In genomic region chr5:151313357-151313756, GRCh38 we compare ENCODE assay signal across 30 cellular contexts. TPM values are rescaled to one million over a fixed set of nuclear protein-coding genes. Genes with fewer than 3 reads are reported as not detected.
"Had no signal": no experiment of that assay in that cellular context is flagged by ENCODE, and none has a peak within 500 bp of the region (broad histone marks: within the 10 kb centered on the region; RNA-seq: fewer than 3 reads in every experiment).

No MANE protein-coding gene starts in this region.

- H3K4me1 Mint-ChIP-seq: immature natural killer cell had no signal

- DNase-seq: colonic mucosa; cortex of kidney; effector CD8-positive, alpha-beta T cell; effector memory CD8-positive, alpha-beta T cell; esophagus squamous epithelium; foreskin fibroblast; foreskin melanocyte; gastrocnemius medialis; glutamatergic neuron; heart right ventricle; hippocampal formation; immature natural killer cell; kidney; kidney glomerular epithelial cell; left lung; left ventricle myocardium superior; lower lobe of right lung; mesenchymal stem cell; midbrain had no signal

- ATAC-seq: effector memory CD8-positive, alpha-beta T cell; gastrocnemius medialis; heart right ventricle; left lung; left ventricle myocardium superior; lower lobe of right lung had no signal

- H3K4me1 ChIP-seq: colonic mucosa, esophagus squamous epithelium, gastrocnemius medialis, heart right ventricle, left lung, lower lobe of right lung had no signal

- H3K27ac Mint-ChIP-seq: dendritic cell treated with granulocyte-macrophage colony-stimulating factor and Interleukin-4, amounts not matched to agents 40 ng/mL and 50 ng/mL, for 4 days; effector memory CD8-positive, alpha-beta T cell; immature natural killer cell had no signal

- H3K4me3 ChIP-seq: colonic mucosa, esophagus squamous epithelium, gastrocnemius medialis, heart right ventricle, left lung, lower lobe of right lung had no signal

- H3K36me3 ChIP-seq: colonic mucosa, esophagus squamous epithelium, heart right ventricle, left lung, lower lobe of right lung had no signal

- H3K27me3 ChIP-seq: colonic mucosa, esophagus squamous epithelium, gastrocnemius medialis, left lung had no signal

- H3K9me3 ChIP-seq: colonic mucosa, esophagus squamous epithelium, gastrocnemius medialis, left lung, lower lobe of right lung had no signal

- H3K4me3 Mint-ChIP-seq: dendritic cell treated with granulocyte-macrophage colony-stimulating factor and Interleukin-4, amounts not matched to agents 40 ng/mL and 50 ng/mL, for 4 days; effector memory CD8-positive, alpha-beta T cell; immature natural killer cell had no signal

- H3K27ac ChIP-seq: colonic mucosa, esophagus squamous epithelium, gastrocnemius medialis, heart right ventricle, left lung, lower lobe of right lung had no signal

RNA-seq across cellular contexts. Expression of gene SLC36A3, which starts 9.8 kb away (rescaled TPM):
- total RNA-seq: chondrocyte, colonic mucosa, dermis microvascular lymphatic vessel endothelial cell, endothelial cell of umbilical vein, epithelial cell of proximal tubule, esophagus squamous epithelium, gastrocnemius medialis, glomerular endothelial cell, heart right ventricle, kidney, left lung, left ventricle myocardium superior, lower leg skin, lower lobe of right lung, lung microvascular endothelial cell, mononuclear cell, mucosa of gallbladder had no signal
- polyA plus RNA-seq: endothelial cell of umbilical vein, esophagus, heart right ventricle, immature natural killer cell had no signal

RNA-seq across cellular contexts. Expression of gene SLC36A2, which starts 34.0 kb away (rescaled TPM):
- total RNA-seq: chondrocyte, colonic mucosa, dermis microvascular lymphatic vessel endothelial cell, endothelial cell of umbilical vein, epithelial cell of proximal tubule, esophagus squamous epithelium, glomerular endothelial cell, left lung, lower lobe of right lung, lung microvascular endothelial cell, mononuclear cell had no signal
- polyA plus RNA-seq: endothelial cell of umbilical vein, esophagus, immature natural killer cell had no signal
